ENCODE assay signal across 8 cellular contexts in genomic region chr20:208937-209566, GRCh38. TPM values are rescaled to one million over a fixed set of nuclear protein-coding genes. Genes with fewer than 3 reads are reported as not detected.
DNase-seq lines count a peak whose midpoint lies in the region; ATAC-seq, FAIRE-seq and TF ChIP-seq lines count a peak whose summit lies in the region.

No MANE protein-coding gene starts in this region.

- no peaks in the 10 kb centered on the region for H3K36me3 Mint-ChIP-seq in activated CD4-positive, alpha-beta memory T cell treated with anti-CD3 and anti-CD28 coated beads for 36 hours
- no peaks in the 10 kb centered on the region for H3K36me3 Mint-ChIP-seq in activated CD4-positive, alpha-beta memory T cell treated with anti-CD3 and anti-CD28 coated beads, Interleukin-2, amount 10 ng/mL, durations not matched to agents 7 days and 5 days (ENCODE audit: low read depth)

- ATAC-seq in HG03378 (IDR thresholded peaks at IDR 0.05; ENCODE audit: unreplicated experiment) (peak; percentile 55), body of pancreas (peak; percentile 56), HG03025 (IDR thresholded peaks at IDR 0.05; ENCODE audit: low FRiP score, unreplicated experiment) (no peak)

- H3K9me3 Mint-ChIP-seq in activated CD4-positive, alpha-beta memory T cell treated with anti-CD3 and anti-CD28 coated beads for 36 hours, result no peaks in the 10 kb centered on the region
- H3K9me3 Mint-ChIP-seq in activated CD4-positive, alpha-beta memory T cell treated with anti-CD3 and anti-CD28 coated beads, Interleukin-2, amount 10 ng/mL, durations not matched to agents 7 days and 5 days, result no peaks in the 10 kb centered on the region

- no peak overlapping the region for H3K27ac Mint-ChIP-seq in activated CD4-positive, alpha-beta memory T cell treated with anti-CD3 and anti-CD28 coated beads for 36 hours
- no peak overlapping the region for H3K27ac Mint-ChIP-seq in activated CD4-positive, alpha-beta memory T cell treated with anti-CD3 and anti-CD28 coated beads, Interleukin-2, amount 10 ng/mL, durations not matched to agents 7 days and 5 days

- peak; percentile 70 for FAIRE-seq in islet of Langerhans (lab: Jason Lieb, UNC)

- H3K4me3 ChIP-seq in body of pancreas (no peak overlapping the region), testis (no peak overlapping the region)

- H3K4me1 ChIP-seq in body of pancreas (no peaks in the 10 kb centered on the region), testis (no peaks in the 10 kb centered on the region)

- H3K9me3 ChIP-seq in body of pancreas, result no peaks in the 10 kb centered on the region
- no peaks in the 10 kb centered on the region for H3K9me3 ChIP-seq in testis

- no peaks in the 10 kb centered on the region for H3K27me3 Mint-ChIP-seq in activated CD4-positive, alpha-beta memory T cell treated with anti-CD3 and anti-CD28 coated beads for 36 hours
- peaks cover 24% of the 10 kb centered on the region for H3K27me3 Mint-ChIP-seq in activated CD4-positive, alpha-beta memory T cell treated with anti-CD3 and anti-CD28 coated beads, Interleukin-2, amount 10 ng/mL, durations not matched to agents 7 days and 5 days

- CTCF ChIA-PET in activated CD4-positive, alpha-beta memory T cell treated with anti-CD3 and anti-CD28 coated beads for 36 hours (lab: Charles Lee), result interaction anchor here (1.0 to 3.0 kb wide), 6 partner anchors 57 to 122 kb away, joined by 3 to 18 read pairs (median 13); no protein-coding TSS in a partner anchor
- CTCF ChIA-PET in activated CD4-positive, alpha-beta memory T cell treated with anti-CD3 and anti-CD28 coated beads, Interleukin-2, amount 10 ng/mL, durations not matched to agents 7 days and 5 days (lab: Charles Lee), result interaction anchor here (0.9 to 1.4 kb wide), 3 partner anchors 12 to 115 kb away, joined by 3 to 7 read pairs (median 4); no protein-coding TSS in a partner anchor

- TF ChIP-seq POLR2A in body of pancreas (IDR thresholded peaks at IDR 0.05), result no peak
- TF ChIP-seq POLR2A in testis (IDR thresholded peaks at IDR 0.05), result no peak

- no peaks in the 10 kb centered on the region for H3K4me1 Mint-ChIP-seq in activated CD4-positive, alpha-beta memory T cell treated with anti-CD3 and anti-CD28 coated beads for 36 hours (ENCODE audit: low read depth)
- H3K4me1 Mint-ChIP-seq in activated CD4-positive, alpha-beta memory T cell treated with anti-CD3 and anti-CD28 coated beads, Interleukin-2, amount 10 ng/mL, durations not matched to agents 7 days and 5 days, result no peaks in the 10 kb centered on the region

- no peak overlapping the region for H3K4me3 Mint-ChIP-seq in activated CD4-positive, alpha-beta memory T cell treated with anti-CD3 and anti-CD28 coated beads for 36 hours
- no peak overlapping the region for H3K4me3 Mint-ChIP-seq in activated CD4-positive, alpha-beta memory T cell treated with anti-CD3 and anti-CD28 coated beads, Interleukin-2, amount 10 ng/mL, durations not matched to agents 7 days and 5 days

- H3K27me3 ChIP-seq in body of pancreas (no peaks in the 10 kb centered on the region), testis (no peaks in the 10 kb centered on the region)

- TF ChIP-seq CTCF in body of pancreas (IDR thresholded peaks at IDR 0.05), result peak in 6 of 7 experiments; percentile 39 to 64 (median 58)
- peak in 2 of 3 experiments; percentile 30 to 42 for TF ChIP-seq CTCF in testis (IDR thresholded peaks at IDR 0.05)

- peak; percentile 11 for DNase-seq in activated CD4-positive, alpha-beta memory T cell treated with anti-CD3 and anti-CD28 coated beads for 36 hours
- no peak for DNase-seq in activated CD4-positive, alpha-beta memory T cell treated with anti-CD3 and anti-CD28 coated beads, Interleukin-2, amount 10 ng/mL, durations not matched to agents 7 days and 5 days
- DNase-seq in NOMO-1 treated with dmso at 0.1 percent for 144 hours (lab: John Stamatoyannopoulos, UW; ENCODE audit: unreplicated experiment) (peak; percentile 2), body of pancreas (peak in 2 of 4 donors; percentile 8 to 44), testis (no peak)

- H3K27ac ChIP-seq in body of pancreas, result no peak overlapping the region
- H3K27ac ChIP-seq in testis, result no peak overlapping the region

- intact Hi-C loops in activated CD4-positive, alpha-beta memory T cell treated with anti-CD3 and anti-CD28 coated beads for 36 hours (cut with micrococcal nuclease), result loop anchor here (1.0 kb wide), 2 partner anchors 58 to 121 kb away; no protein-coding TSS in a partner anchor
- intact Hi-C loops in body of pancreas (cut with DNase I), result no loop called here
- intact Hi-C loops in testis (cut with DNase I; ENCODE audit: low total_unique reads), result no loop called here

- 14 to 23% methylated on average over 5 of the region's 5 CpGs for WGBS in body of pancreas, 2 donors
- WGBS in testis, 2 donors, result 37 to 49% methylated on average over 5 of the region's 5 CpGs

- POLR2A ChIA-PET in activated CD4-positive, alpha-beta memory T cell treated with anti-CD3 and anti-CD28 coated beads for 36 hours (lab: Charles Lee), result no interaction called here
- POLR2A ChIA-PET in activated CD4-positive, alpha-beta memory T cell treated with anti-CD3 and anti-CD28 coated beads, Interleukin-2, amount 10 ng/mL, durations not matched to agents 7 days and 5 days (lab: Charles Lee), result no interaction called here

- H3K36me3 ChIP-seq in body of pancreas (replicated peaks in 1 of 2; ENCODE audit: insufficient read depth in 1 of 2, low read depth in 2 of 2) (no peaks in the 10 kb centered on the region), testis (ENCODE audit: low read depth, missing control alignments) (no peaks in the 10 kb centered on the region)

RNA-seq across cellular contexts. Expression of gene DEFB129, which starts 18.0 kb away (rescaled TPM):
- not detected for total RNA-seq in activated CD4-positive, alpha-beta memory T cell treated with anti-CD3 and anti-CD28 coated beads for 36 hours
- total RNA-seq in activated CD4-positive, alpha-beta memory T cell treated with anti-CD3 and anti-CD28 coated beads, Interleukin-2, amount 10 ng/mL, durations not matched to agents 7 days and 5 days, result not detected
- not detected for total RNA-seq in body of pancreas
- not detected for total RNA-seq in testis
- polyA plus RNA-seq in testis (ENCODE audit: insufficient read depth, low read depth, low replicate concordance), result not detected

RNA-seq across cellular contexts. Expression of gene DEFB128, which starts 19.5 kb away (rescaled TPM):
- not detected for total RNA-seq in activated CD4-positive, alpha-beta memory T cell treated with anti-CD3 and anti-CD28 coated beads for 36 hours
- total RNA-seq in activated CD4-positive, alpha-beta memory T cell treated with anti-CD3 and anti-CD28 coated beads, Interleukin-2, amount 10 ng/mL, durations not matched to agents 7 days and 5 days, result not detected
- total RNA-seq in body of pancreas, result not detected
- total RNA-seq in testis, result not detected
- not detected for polyA plus RNA-seq in testis (ENCODE audit: insufficient read depth, low read depth, low replicate concordance)

RNA-seq across cellular contexts. Expression of gene DEFB132, which starts 48.5 kb away (rescaled TPM):
- total RNA-seq in activated CD4-positive, alpha-beta memory T cell treated with anti-CD3 and anti-CD28 coated beads for 36 hours, result not detected
- not detected for total RNA-seq in activated CD4-positive, alpha-beta memory T cell treated with anti-CD3 and anti-CD28 coated beads, Interleukin-2, amount 10 ng/mL, durations not matched to agents 7 days and 5 days
- total RNA-seq in body of pancreas (not detected), testis (not detected)
- polyA plus RNA-seq in testis (ENCODE audit: insufficient read depth, low read depth, low replicate concordance), result not detected

RNA-seq across cellular contexts. Expression of gene DEFB127, which starts 51.8 kb away (rescaled TPM):
- not detected for total RNA-seq in activated CD4-positive, alpha-beta memory T cell treated with anti-CD3 and anti-CD28 coated beads for 36 hours
- not detected for total RNA-seq in activated CD4-positive, alpha-beta memory T cell treated with anti-CD3 and anti-CD28 coated beads, Interleukin-2, amount 10 ng/mL, durations not matched to agents 7 days and 5 days
- total RNA-seq in body of pancreas, result not detected
- total RNA-seq in testis, result not detected
- polyA plus RNA-seq in testis (ENCODE audit: insufficient read depth, low read depth, low replicate concordance), result not detected

Comparison
In these comparisons a context has a peak if more than half of its experiments do, and no peak if none do; other contexts are left out.
1. DNase-seq: peak in activated CD4-positive, alpha-beta memory T cell treated with anti-CD3 and anti-CD28 coated beads for 36 hours (single experiment) and NOMO-1 treated with dmso at 0.1 percent for 144 hours (single experiment); none in activated CD4-positive, alpha-beta memory T cell treated with anti-CD3 and anti-CD28 coated beads, Interleukin-2, amount 10 ng/mL, durations not matched to agents 7 days and 5 days (single experiment) and testis (single experiment).